Comparison of ENCODE assay signal across 8 cellular contexts in the genomic region with DNA sequence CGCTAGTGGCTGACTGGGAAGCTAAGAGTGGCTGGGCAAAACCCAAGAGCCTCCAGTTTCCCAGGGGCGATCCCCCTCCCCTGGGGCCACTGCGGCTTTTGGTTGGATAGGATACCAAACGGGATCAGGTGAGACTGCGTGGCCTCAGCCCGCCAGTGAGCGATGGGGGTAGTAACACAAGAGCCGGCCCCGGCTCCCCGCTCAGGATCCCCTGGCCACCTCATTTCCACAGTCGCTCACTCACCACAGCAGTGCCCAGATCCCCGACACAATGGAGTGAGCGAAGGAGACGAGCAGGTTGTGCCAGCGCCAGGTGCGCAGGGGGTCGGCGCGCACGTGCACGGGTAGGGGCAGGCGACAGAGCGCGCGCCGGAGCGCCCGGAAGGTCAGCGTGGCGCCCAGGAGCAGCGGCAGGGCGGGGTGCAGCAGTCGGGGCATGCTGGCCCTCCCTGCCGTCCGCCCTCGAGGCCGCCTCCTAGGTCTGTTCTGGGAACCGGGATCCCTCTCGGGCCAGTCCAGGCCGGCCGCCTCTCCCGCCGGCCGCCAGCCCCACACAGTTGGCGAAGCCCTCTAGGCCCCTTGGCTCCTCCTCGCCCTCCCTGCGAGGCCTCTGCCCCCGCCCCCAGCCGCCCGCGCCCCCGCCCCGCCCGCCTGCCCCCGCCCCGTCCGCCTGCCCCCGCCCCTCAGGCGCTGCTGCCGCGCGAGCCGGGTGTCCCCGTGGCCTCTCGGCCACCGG. TPM values are rescaled to one million over a fixed set of nuclear protein-coding genes. Genes with fewer than 3 reads are reported as not detected.
DNase-seq lines count a peak whose midpoint lies in the region; ATAC-seq and TF ChIP-seq lines count a peak whose summit lies in the region.

A gene with protein sequence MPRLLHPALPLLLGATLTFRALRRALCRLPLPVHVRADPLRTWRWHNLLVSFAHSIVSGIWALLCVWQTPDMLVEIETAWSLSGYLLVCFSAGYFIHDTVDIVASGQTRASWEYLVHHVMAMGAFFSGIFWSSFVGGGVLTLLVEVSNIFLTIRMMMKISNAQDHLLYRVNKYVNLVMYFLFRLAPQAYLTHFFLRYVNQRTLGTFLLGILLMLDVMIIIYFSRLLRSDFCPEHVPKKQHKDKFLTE (minus strand): TSS at position 574 of the 736 bp plus-strand sequence. CDS start 136 bp downstream, at position 438.

- no peaks in the 10 kb centered on the region for H3K9me3 ChIP-seq in WERI-Rb-1 (ENCODE audit: severe bottlenecking)
- H3K9me3 ChIP-seq in left lung = no peaks in the 10 kb centered on the region

- peak; percentile 48 for ATAC-seq in left lung
- no peak for ATAC-seq in HG03378 (IDR thresholded peaks at IDR 0.05; ENCODE audit: unreplicated experiment)

- peak within 1 kb of the TSS; percentile 60 for H3K4me3 ChIP-seq in WERI-Rb-1 (ENCODE audit: low read depth, low read length)
- peak within 1 kb of the TSS; percentile 64 to 72 for H3K4me3 ChIP-seq in left lung

- intact Hi-C loops in left lung (cut with DNase I) = no loop called here

- H3K27ac ChIP-seq in WERI-Rb-1 = peak within 1 kb of the TSS; percentile 94
- peak within 1 kb of the TSS; percentile 69 for H3K27ac ChIP-seq in cingulate gyrus (ENCODE audit: low read depth, low read length)
- peak within 1 kb of the TSS; percentile 94 to 97 for H3K27ac ChIP-seq in left lung

- H3K4me1 ChIP-seq in left lung = peaks cover 35 to 82% of the 10 kb centered on the region in 2 donors

- H3K36me3 ChIP-seq in WERI-Rb-1 = peaks cover 51% of the 10 kb centered on the region
- peaks cover 0 to 43% of the 10 kb centered on the region in 2 donors for H3K36me3 ChIP-seq in left lung

- no peaks in the 10 kb centered on the region for H3K27me3 ChIP-seq in WERI-Rb-1 (ENCODE audit: insufficient read depth, low read depth, severe bottlenecking)
- no peaks in the 10 kb centered on the region for H3K27me3 ChIP-seq in left lung

- DNase-seq in COR-L47 (lab: John Stamatoyannopoulos, UW) (peak; percentile 75), H4 (ENCODE audit: low spot score) (peak; percentile 64), NCI-H2171 (lab: John Stamatoyannopoulos, UW) (peak; percentile 82), WERI-Rb-1 (peak; percentile 80), left lung (peak; percentile 79 to 92)
- peak; percentile 61 to 68 for DNase-seq in stimulated activated CD8-positive, alpha-beta memory T cell treated with anti-CD3 and anti-CD28 coated beads, Interleukin-15, amount 100 ng/mL, for 48 hours (ENCODE audit: low read depth in 2 of 2)

- TF ChIP-seq CTCF in WERI-Rb-1 (IDR thresholded peaks at IDR 0.05; ENCODE audit: low read depth, low read length) = no peak
- TF ChIP-seq CTCF in left lung (IDR thresholded peaks at IDR 0.05) = no peak

RNA-seq across cellular contexts. Expression of the gene that starts here (rescaled TPM):
- 21.0 and 34.2 TPM in 2 replicates for total RNA-seq in H4 (2014; rRNA removed; shearing (Covaris generic))
- 10 to 100 TPM; 18.4 to 20.7 TPM for total RNA-seq in left lung
